Comparison of ENCODE assay signal across 7 cellular contexts in genomic region chr19:58577581-58578429, GRCh38. TPM values are rescaled to one million over a fixed set of nuclear protein-coding genes. Genes with fewer than 3 reads are reported as not detected.
DNase-seq lines count a peak whose midpoint lies in the region; ATAC-seq and TF ChIP-seq lines count a peak whose summit lies in the region.
"Had no signal": no experiment of that assay in that cellular context is flagged by ENCODE, and none has a peak within 500 bp of the region (broad histone marks: within the 10 kb centered on the region; RNA-seq: fewer than 3 reads in every experiment).

No MANE protein-coding gene starts in this region.

- H3K27ac ChIP-seq in adrenal gland, result no peak overlapping the region
- H3K27ac ChIP-seq in prostate gland, result no peak overlapping the region
- H3K27ac ChIP-seq in lower lobe of right lung, result no peak overlapping the region

- peaks cover 9 to 21% of the 10 kb centered on the region in 2 donors for H3K4me1 ChIP-seq in adrenal gland (replicated peaks in 1 of 2)
- peaks cover 3% of the 10 kb centered on the region for H3K4me1 ChIP-seq in prostate gland (replicated peaks)
- H3K4me1 ChIP-seq in lower lobe of right lung, result peaks cover 25% of the 10 kb centered on the region

- H3K27me3 ChIP-seq in adrenal gland (no peaks in the 10 kb centered on the region), prostate gland (replicated peaks; ENCODE audit: insufficient read depth) (no peaks in the 10 kb centered on the region), lower lobe of right lung (ENCODE audit: low read depth) (no peaks in the 10 kb centered on the region)

- TF ChIP-seq CTCF in adrenal gland (IDR thresholded peaks at IDR 0.05), result no peak
- TF ChIP-seq CTCF in prostate gland (IDR thresholded peaks at IDR 0.05), result no peak
- no peak for TF ChIP-seq CTCF in lower lobe of right lung (IDR thresholded peaks at IDR 0.05)

- H3K36me3 ChIP-seq in adrenal gland (replicated peaks in 1 of 2), result peaks cover 0 to 10% of the 10 kb centered on the region in 2 donors
- H3K36me3 ChIP-seq in prostate gland, result peaks cover 0 to 15% of the 10 kb centered on the region in 2 donors
- H3K36me3 ChIP-seq in lower lobe of right lung, result peaks cover 16% of the 10 kb centered on the region

- 90 to 96% (median 94%) methylated on average over 5 to 7 of the region's 7 CpGs for WGBS in adrenal gland, 4 donors
- WGBS in prostate gland, result 89% methylated on average over 7 of the region's 7 CpGs

- TF ChIP-seq POLR2A in adrenal gland (IDR thresholded peaks at IDR 0.05) (no peak), prostate gland (IDR thresholded peaks at IDR 0.05) (no peak)

- ATAC-seq in HG02938 (IDR thresholded peaks at IDR 0.05; ENCODE audit: unreplicated experiment), result no peak
- ATAC-seq in lower lobe of right lung, result no peak

- intact Hi-C loops in adrenal gland (cut with DNase I), result no loop called here
- intact Hi-C loops in prostate gland (cut with DNase I), result no loop called here
- intact Hi-C loops in lower lobe of right lung (cut with DNase I), result no loop called here

- DNase-seq in activated CD8-positive, alpha-beta memory T cell treated with anti-CD3 and anti-CD28 coated beads for 24 hours, result peak; percentile 53
- DNase-seq in activated CD8-positive, alpha-beta memory T cell treated with anti-CD3 and anti-CD28 coated beads, Interleukin-2, amount 50 U/mL, for 4 hours, result no peak
- DNase-seq in adrenal gland (peak; percentile 0 to 50 (median 21)), prostate gland (ENCODE audit: low spot score) (peak; percentile 3), lower lobe of right lung (no peak)
- DNase-seq: HCEC 1CT had no signal

- H3K9me3 ChIP-seq in adrenal gland (replicated peaks in 1 of 3) (no peaks in the 10 kb centered on the region), prostate gland (no peaks in the 10 kb centered on the region), lower lobe of right lung (no peaks in the 10 kb centered on the region)

- H3K4me3 ChIP-seq in adrenal gland (no peak overlapping the region), prostate gland (no peak overlapping the region), lower lobe of right lung (no peak overlapping the region)

RNA-seq across cellular contexts. Expression of gene MZF1, which starts 4.7 kb away (rescaled TPM):
- total RNA-seq in adrenal gland (10 to 100 TPM; 13.8 to 77.0 (median 33.2) TPM), prostate gland (10 to 100 TPM; 47.5 to 67.3 TPM), lower lobe of right lung (50.7 TPM)
- polyA plus RNA-seq in adrenal gland, result 100 to 1,000 TPM in 2 of 3 donors, 1 to 10 TPM in 1; 8.7 to 152 (median 130) TPM

RNA-seq across cellular contexts. Expression of gene UBE2M, which starts 19.4 kb away (rescaled TPM):
- total RNA-seq in adrenal gland (100 to 1,000 TPM in 1 of 8 donors, 10 to 100 TPM in 7; 19.9 to 164 (median 54.6) TPM), prostate gland (10 to 100 TPM; 27.7 to 44.2 TPM), lower lobe of right lung (50.4 TPM)
- 100 to 1,000 TPM in 1 of 3 donors, 10 to 100 TPM in 2; 51.1 to 193 (median 55.6) TPM for polyA plus RNA-seq in adrenal gland

RNA-seq across cellular contexts. Expression of gene CHMP2A, which starts 22.9 kb away (rescaled TPM):
- 100 to 1,000 TPM; 146 to 246 (median 204) TPM for total RNA-seq in adrenal gland
- polyA plus RNA-seq in adrenal gland, result 100 to 1,000 TPM; 273 to 560 (median 394) TPM
- 100 to 1,000 TPM; 102 to 126 TPM for total RNA-seq in prostate gland
- 104 TPM for total RNA-seq in lower lobe of right lung

RNA-seq across cellular contexts. Expression of gene TRIM28, which starts 33.9 kb away (rescaled TPM):
- total RNA-seq in adrenal gland (100 to 1,000 TPM; 161 to 279 (median 228) TPM), prostate gland (100 to 1,000 TPM; 237 to 374 TPM), lower lobe of right lung (233 TPM)
- polyA plus RNA-seq in adrenal gland, result 100 to 1,000 TPM; 245 to 302 (median 254) TPM

RNA-seq across cellular contexts. Expression of gene ZBTB45, which starts 58.2 kb away (rescaled TPM):
- total RNA-seq in adrenal gland (10 to 100 TPM; 10.2 to 20.4 (median 14.9) TPM), prostate gland (10 to 100 TPM; 22.0 to 24.0 TPM), lower lobe of right lung (14.1 TPM)
- 10 to 100 TPM in 1 of 3 donors, 1 to 10 TPM in 2; 1.7 to 12.6 (median 7.9) TPM for polyA plus RNA-seq in adrenal gland

Comparison
In these comparisons a context has a peak if more than half of its experiments do, and no peak if none do; other contexts are left out.
1. DNase-seq: peak in activated CD8-positive, alpha-beta memory T cell treated with anti-CD3 and anti-CD28 coated beads for 24 hours (single experiment), adrenal gland (7 of 7) and prostate gland (single experiment); none in activated CD8-positive, alpha-beta memory T cell treated with anti-CD3 and anti-CD28 coated beads, Interleukin-2, amount 50 U/mL, for 4 hours (single experiment) and lower lobe of right lung (single experiment).